8 cellular contexts compared by ENCODE assay signal in the genomic region with DNA sequence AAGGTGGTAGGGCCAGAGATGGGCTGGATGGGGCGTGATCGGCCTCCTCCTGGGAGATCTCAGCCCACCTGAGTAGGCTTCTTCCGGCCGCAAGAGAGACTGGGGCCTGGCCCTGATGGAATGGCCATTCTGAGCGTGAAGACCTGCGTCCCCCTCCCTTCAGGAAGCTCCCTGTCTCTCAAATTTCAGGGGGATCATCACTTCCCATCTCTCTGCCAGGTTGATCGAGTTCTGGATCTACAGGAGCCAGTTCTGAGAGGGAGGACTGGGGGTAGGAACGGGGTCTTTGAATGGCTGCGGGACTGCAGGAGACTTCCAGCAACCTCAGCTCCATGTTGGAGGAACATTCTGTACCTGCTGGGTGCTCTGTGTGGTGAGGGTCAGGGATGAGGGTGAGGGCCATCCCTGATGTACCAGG. TPM values are rescaled to one million over a fixed set of nuclear protein-coding genes. Genes with fewer than 3 reads are reported as not detected.
A peak's percentile ranks its signal among the peaks of the same experiment; 100 is the strongest.
DNase-seq lines count a peak whose midpoint lies in the region; ATAC-seq and TF ChIP-seq lines count a peak whose summit lies in the region.

No MANE protein-coding gene starts in this region.

- CTCF ChIA-PET in CD4-positive, alpha-beta memory T cell (lab: Charles Lee; ENCODE audit: partially characterized antibody), result interaction anchor here (1.5 to 14.6 kb wide), 4 partner anchors 27 to 330 kb away, joined by 3 to 197 read pairs (median 5); a partner anchor contains a TSS

- intact Hi-C loops in CD4-positive, alpha-beta memory T cell (cut with micrococcal nuclease), result loop anchor here (1.0 to 10.0 kb wide), 4 partner anchors 27 to 199 kb away; a partner anchor contains a TSS

- no peaks in the 10 kb centered on the region for H3K27me3 Mint-ChIP-seq in CD4-positive, alpha-beta memory T cell
- H3K27me3 Mint-ChIP-seq in effector memory CD8-positive, alpha-beta T cell, result no peaks in the 10 kb centered on the region

- peak overlapping the region; percentile 61 to 78 for H3K4me3 ChIP-seq in CD4-positive, alpha-beta memory T cell (ENCODE audit: low read length in 2 of 2)
- peak overlapping the region; percentile 42 for H3K4me3 ChIP-seq in NB4 (ENCODE audit: low read depth, low read length)
- H3K4me3 ChIP-seq in osteoblast (ENCODE audit: insufficient read depth, low read length), result peak overlapping the region; percentile 67

- TF ChIP-seq POLR2A in NB4 (IDR thresholded peaks at IDR 0.05; ENCODE audit: extremely low read depth, insufficient read length), result no peak

- H3K27me3 ChIP-seq in CD4-positive, alpha-beta memory T cell (ENCODE audit: insufficient read depth, low read length), result no peaks in the 10 kb centered on the region
- H3K27me3 ChIP-seq in osteoblast (ENCODE audit: insufficient read depth, low read length), result no peaks in the 10 kb centered on the region

- peak overlapping the region; percentile 34 for H3K27ac ChIP-seq in CD4-positive, alpha-beta memory T cell (ENCODE audit: low read depth, low read length)
- no peak overlapping the region for H3K27ac ChIP-seq in osteoblast (ENCODE audit: low read depth, low read length)

- H3K27ac Mint-ChIP-seq in CD4-positive, alpha-beta memory T cell, result peak overlapping the region; percentile 71 to 94 (median 89)
- H3K27ac Mint-ChIP-seq in effector memory CD8-positive, alpha-beta T cell, result peak overlapping the region; percentile 57 to 72

- peak overlapping the region; percentile 81 for H3K4me2 ChIP-seq in osteoblast (ENCODE audit: insufficient read depth, low read length)

- TF ChIP-seq CTCF in NB4 (IDR thresholded peaks at IDR 0.05; ENCODE audit: low read depth, low read length), result no peak
- TF ChIP-seq CTCF in osteoblast (IDR thresholded peaks at IDR 0.05; ENCODE audit: extremely low read depth, low read depth, low read length), result no peak
- TF ChIP-seq CTCF in GM10266 (IDR thresholded peaks at IDR 0.05; ENCODE audit: control insufficient read depth, insufficient read depth, low read depth, missing control alignments), result no peak

- POLR2A ChIA-PET in CD4-positive, alpha-beta memory T cell (lab: Charles Lee; ENCODE audit: partially characterized antibody), result interaction anchor here (0.6 to 3.9 kb wide), 6 partner anchors 9 to 122 kb away, joined by 3 to 52 read pairs (median 4); a partner anchor contains a TSS

- H3K9me3 ChIP-seq in CD4-positive, alpha-beta memory T cell (ENCODE audit: control insufficient read depth in 1 of 2, low read length in 2 of 2), result no peaks in the 10 kb centered on the region
- H3K9me3 ChIP-seq in osteoblast (ENCODE audit: low read depth, low read length), result no peaks in the 10 kb centered on the region

- no peaks in the 10 kb centered on the region for H3K36me3 ChIP-seq in CD4-positive, alpha-beta memory T cell (ENCODE audit: insufficient read depth, low read length)
- no peaks in the 10 kb centered on the region for H3K36me3 ChIP-seq in osteoblast (ENCODE audit: insufficient read depth, low read length)

- no peaks in the 10 kb centered on the region for H3K79me2 ChIP-seq in osteoblast (ENCODE audit: insufficient read depth, low read length)

- H3K4me1 ChIP-seq in CD4-positive, alpha-beta memory T cell (ENCODE audit: insufficient read depth, low read length), result peaks cover 12% of the 10 kb centered on the region
- peaks cover 8% of the 10 kb centered on the region for H3K4me1 ChIP-seq in osteoblast (ENCODE audit: insufficient read depth, low read length)

- no peak for ATAC-seq in effector memory CD8-positive, alpha-beta T cell (replicated peaks)
- no peak for ATAC-seq in GM21515 (IDR thresholded peaks at IDR 0.05; ENCODE audit: unreplicated experiment)

- H3K36me3 Mint-ChIP-seq in CD4-positive, alpha-beta memory T cell, result no peaks in the 10 kb centered on the region
- peaks cover 9% of the 10 kb centered on the region for H3K36me3 Mint-ChIP-seq in effector memory CD8-positive, alpha-beta T cell (ENCODE audit: insufficient read depth)

- DNase-seq in CD4-positive, alpha-beta memory T cell, result no peak
- DNase-seq in NB4 (ENCODE audit: low read depth) (no peak), osteoblast (ENCODE audit: insufficient read length, low spot score, missing footprints) (peak; percentile 3), T-helper 9 cell (no peak), DMS153 (lab: John Stamatoyannopoulos, UW) (no peak), GM10266 (ENCODE audit: extremely low spot score) (no peak)
- no peak for DNase-seq in effector memory CD8-positive, alpha-beta T cell

- H3K4me1 Mint-ChIP-seq in CD4-positive, alpha-beta memory T cell, result peaks cover 6 to 21% (median 9%) of the 10 kb centered on the region in 4 donors
- peaks cover 6 to 10% of the 10 kb centered on the region in 2 donors for H3K4me1 Mint-ChIP-seq in effector memory CD8-positive, alpha-beta T cell (ENCODE audit: low read depth in 2 of 2)

- peak overlapping the region; percentile 78 to 90 (median 86) for H3K4me3 Mint-ChIP-seq in CD4-positive, alpha-beta memory T cell
- peak overlapping the region; percentile 81 to 86 for H3K4me3 Mint-ChIP-seq in effector memory CD8-positive, alpha-beta T cell

- H2AFZ ChIP-seq in osteoblast (ENCODE audit: low read length), result peak overlapping the region; percentile 95

- no peaks in the 10 kb centered on the region for H4K20me1 ChIP-seq in osteoblast (ENCODE audit: insufficient read depth, low read length)

- H3K9me3 Mint-ChIP-seq in CD4-positive, alpha-beta memory T cell, result no peaks in the 10 kb centered on the region
- no peaks in the 10 kb centered on the region for H3K9me3 Mint-ChIP-seq in effector memory CD8-positive, alpha-beta T cell

RNA-seq across cellular contexts. Expression of a gene that starts 9.3 kb away (rescaled TPM):
- under 1 TPM; 0.23 to 0.25 TPM for total RNA-seq in CD4-positive, alpha-beta memory T cell
- 1 to 10 TPM in 1 of 2 donors, under 1 TPM in 1; 0.42 to 1.1 TPM for polyA plus RNA-seq in CD4-positive, alpha-beta memory T cell
- under 0.01 TPM in 1 of 2 replicates, not detected in the other for total RNA-seq in osteoblast

RNA-seq across cellular contexts. Expression of a gene that starts 25.9 kb away (rescaled TPM):
- total RNA-seq in CD4-positive, alpha-beta memory T cell, result not detected
- not detected for polyA plus RNA-seq in CD4-positive, alpha-beta memory T cell
- total RNA-seq in osteoblast, result not detected in 2 replicates

RNA-seq across cellular contexts. Expression of a gene that starts 26.1 kb away (rescaled TPM):
- total RNA-seq in CD4-positive, alpha-beta memory T cell, result 10 to 100 TPM; 79.6 to 87.2 TPM
- 100 to 1,000 TPM in 1 of 2 donors, 10 to 100 TPM in 1; 90.4 to 161 TPM for polyA plus RNA-seq in CD4-positive, alpha-beta memory T cell
- 39.8 and 46.6 TPM in 2 replicates for total RNA-seq in osteoblast

RNA-seq across cellular contexts. Expression of a gene that starts 27.1 kb away (rescaled TPM):
- total RNA-seq in CD4-positive, alpha-beta memory T cell, result 10 to 100 TPM; 59.7 to 60.3 TPM
- polyA plus RNA-seq in CD4-positive, alpha-beta memory T cell, result 10 to 100 TPM; 44.6 to 47.9 TPM
- 94.8 and 99.3 TPM in 2 replicates for total RNA-seq in osteoblast

RNA-seq across cellular contexts. Expression of a gene that starts 35.0 kb away (rescaled TPM):
- total RNA-seq in CD4-positive, alpha-beta memory T cell, result 10 to 100 TPM; 41.4 to 47.4 TPM
- polyA plus RNA-seq in CD4-positive, alpha-beta memory T cell, result 1 to 10 TPM; 3.2 to 3.9 TPM
- total RNA-seq in osteoblast, result 5.3 and 5.8 TPM in 2 replicates
